ENCODE assay signal across 1 cellular context in the genomic region with DNA sequence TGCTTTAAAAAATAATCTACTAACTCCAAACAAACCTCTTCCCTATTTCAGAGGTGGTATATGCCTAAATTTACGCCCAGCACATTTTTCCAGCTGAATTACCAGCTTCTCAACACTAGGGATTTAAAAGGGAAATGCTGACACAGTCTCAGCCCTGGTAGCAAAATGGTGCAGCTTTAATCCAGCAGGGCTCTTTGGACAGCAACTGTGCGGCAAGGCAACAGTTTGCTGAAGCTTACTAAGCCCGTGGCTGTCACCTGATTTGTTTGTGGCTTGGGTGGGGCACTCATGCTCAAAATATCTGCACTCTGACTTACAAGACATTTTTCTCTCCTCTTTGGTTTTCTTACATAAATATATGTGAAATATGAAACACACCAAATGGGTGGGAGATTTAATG.
TF ChIP-seq lines count a peak whose summit lies in the region.

No MANE protein-coding gene starts in this region.

TF ChIP-seq in WTC11, 78 proteins besides CTCF, POLR2A, EP300 and RAD21 (continued from another document):
- TF ChIP-seq, protein P1, sequence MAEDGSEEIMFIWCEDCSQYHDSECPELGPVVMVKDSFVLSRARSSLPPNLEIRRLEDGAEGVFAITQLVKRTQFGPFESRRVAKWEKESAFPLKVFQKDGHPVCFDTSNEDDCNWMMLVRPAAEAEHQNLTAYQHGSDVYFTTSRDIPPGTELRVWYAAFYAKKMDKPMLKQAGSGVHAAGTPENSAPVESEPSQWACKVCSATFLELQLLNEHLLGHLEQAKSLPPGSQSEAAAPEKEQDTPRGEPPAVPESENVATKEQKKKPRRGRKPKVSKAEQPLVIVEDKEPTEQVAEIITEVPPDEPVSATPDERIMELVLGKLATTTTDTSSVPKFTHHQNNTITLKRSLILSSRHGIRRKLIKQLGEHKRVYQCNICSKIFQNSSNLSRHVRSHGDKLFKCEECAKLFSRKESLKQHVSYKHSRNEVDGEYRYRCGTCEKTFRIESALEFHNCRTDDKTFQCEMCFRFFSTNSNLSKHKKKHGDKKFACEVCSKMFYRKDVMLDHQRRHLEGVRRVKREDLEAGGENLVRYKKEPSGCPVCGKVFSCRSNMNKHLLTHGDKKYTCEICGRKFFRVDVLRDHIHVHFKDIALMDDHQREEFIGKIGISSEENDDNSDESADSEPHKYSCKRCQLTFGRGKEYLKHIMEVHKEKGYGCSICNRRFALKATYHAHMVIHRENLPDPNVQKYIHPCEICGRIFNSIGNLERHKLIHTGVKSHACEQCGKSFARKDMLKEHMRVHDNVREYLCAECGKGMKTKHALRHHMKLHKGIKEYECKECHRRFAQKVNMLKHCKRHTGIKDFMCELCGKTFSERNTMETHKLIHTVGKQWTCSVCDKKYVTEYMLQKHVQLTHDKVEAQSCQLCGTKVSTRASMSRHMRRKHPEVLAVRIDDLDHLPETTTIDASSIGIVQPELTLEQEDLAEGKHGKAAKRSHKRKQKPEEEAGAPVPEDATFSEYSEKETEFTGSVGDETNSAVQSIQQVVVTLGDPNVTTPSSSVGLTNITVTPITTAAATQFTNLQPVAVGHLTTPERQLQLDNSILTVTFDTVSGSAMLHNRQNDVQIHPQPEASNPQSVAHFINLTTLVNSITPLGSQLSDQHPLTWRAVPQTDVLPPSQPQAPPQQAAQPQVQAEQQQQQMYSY (CRISPR knock-in tag; IDR thresholded peaks at IDR 0.05), result no peak
- TF ChIP-seq RELA (CRISPR knock-in tag; IDR thresholded peaks at IDR 0.05; ENCODE audit: borderline replicate concordance), result no peak
- TF ChIP-seq, protein P2, sequence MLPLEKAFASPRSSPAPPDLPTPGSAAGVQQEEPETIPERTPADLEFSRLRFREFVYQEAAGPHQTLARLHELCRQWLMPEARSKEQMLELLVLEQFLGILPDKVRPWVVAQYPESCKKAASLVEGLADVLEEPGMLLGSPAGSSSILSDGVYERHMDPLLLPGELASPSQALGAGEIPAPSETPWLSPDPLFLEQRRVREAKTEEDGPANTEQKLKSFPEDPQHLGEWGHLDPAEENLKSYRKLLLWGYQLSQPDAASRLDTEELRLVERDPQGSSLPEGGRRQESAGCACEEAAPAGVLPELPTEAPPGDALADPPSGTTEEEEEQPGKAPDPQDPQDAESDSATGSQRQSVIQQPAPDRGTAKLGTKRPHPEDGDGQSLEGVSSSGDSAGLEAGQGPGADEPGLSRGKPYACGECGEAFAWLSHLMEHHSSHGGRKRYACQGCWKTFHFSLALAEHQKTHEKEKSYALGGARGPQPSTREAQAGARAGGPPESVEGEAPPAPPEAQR (CRISPR knock-in tag; IDR thresholded peaks at IDR 0.05), result no peak
- TF ChIP-seq TP53 (CRISPR knock-in tag; IDR thresholded peaks at IDR 0.05), result no peak
